Comparison of ENCODE assay signal across 16 cellular contexts in genomic region chr1:17688217-17688810, GRCh38.
"Had no signal": no experiment of that assay in that cellular context is flagged by ENCODE, and none has a peak within 500 bp of the region (broad histone marks: within the 10 kb centered on the region; RNA-seq: fewer than 3 reads in every experiment).

No MANE protein-coding gene starts in this region.

- H3K4me3 ChIP-seq: body of pancreas, lung, sigmoid colon, spleen, upper lobe of right lung had no signal

- H3K9me3 ChIP-seq: body of pancreas, sigmoid colon, spleen, upper lobe of right lung had no signal

- ATAC-seq: body of pancreas; effector memory CD8-positive, alpha-beta T cell; upper lobe of right lung had no signal

- H3K4me3 Mint-ChIP-seq: activated CD4-positive, alpha-beta T cell treated with anti-CD3 and anti-CD28 coated beads, Interleukin-2, amount 10 ng/mL, durations not matched to agents 7 days and 5 days; activated naive CD8-positive, alpha-beta T cell; effector memory CD8-positive, alpha-beta T cell; mesothelial cell of epicardium; stimulated activated naive CD8-positive, alpha-beta T cell treated with anti-CD3 and anti-CD28 coated beads, Interleukin-15, Interleukin-2, amounts not matched to agents 100 ng/mL and 50 ng/mL, for 24 hours; T-helper 2 cell treated with Interferon-gamma antibody and Interleukin-4, amounts not matched to agents 5 μg/mL and 100 μg/mL, for 36 hours had no signal

- H3K4me1 Mint-ChIP-seq: activated CD4-positive, alpha-beta T cell treated with anti-CD3 and anti-CD28 coated beads, Interleukin-2, amount 10 ng/mL, durations not matched to agents 7 days and 5 days had no signal

- H3K27me3 Mint-ChIP-seq: activated CD4-positive, alpha-beta T cell treated with anti-CD3 and anti-CD28 coated beads, Interleukin-2, amount 10 ng/mL, durations not matched to agents 7 days and 5 days had no signal

- H3K27me3 ChIP-seq: body of pancreas, sigmoid colon, spleen, upper lobe of right lung had no signal

- H3K9me3 Mint-ChIP-seq: effector memory CD8-positive, alpha-beta T cell; mesothelial cell of epicardium; T-helper 2 cell treated with Interferon-gamma antibody and Interleukin-4, amounts not matched to agents 5 μg/mL and 100 μg/mL, for 36 hours had no signal

- H3K36me3 Mint-ChIP-seq: activated naive CD8-positive, alpha-beta T cell had no signal

- H3K27ac ChIP-seq: body of pancreas, epithelial cell of prostate, sigmoid colon, spleen, upper lobe of right lung had no signal

- H3K27ac Mint-ChIP-seq: activated CD4-positive, alpha-beta T cell treated with anti-CD3 and anti-CD28 coated beads, Interleukin-2, amount 10 ng/mL, durations not matched to agents 7 days and 5 days; activated naive CD8-positive, alpha-beta T cell; effector memory CD8-positive, alpha-beta T cell; mesothelial cell of epicardium; stimulated activated naive CD8-positive, alpha-beta T cell treated with anti-CD3 and anti-CD28 coated beads, Interleukin-15, Interleukin-2, amounts not matched to agents 100 ng/mL and 50 ng/mL, for 24 hours; T-helper 2 cell treated with Interferon-gamma antibody and Interleukin-4, amounts not matched to agents 5 μg/mL and 100 μg/mL, for 36 hours had no signal

- DNase-seq: activated CD4-positive, alpha-beta T cell treated with anti-CD3 and anti-CD28 coated beads, Interleukin-2, amount 10 ng/mL, durations not matched to agents 7 days and 5 days; activated gamma-delta T cell treated with Interleukin-2 at 50 U/mL for 16 hours; body of pancreas; central memory CD4-positive, alpha-beta T cell; dermis blood vessel endothelial cell; effector memory CD8-positive, alpha-beta T cell; foreskin melanocyte; sigmoid colon; spleen; upper lobe of right lung had no signal

- H3K4me1 ChIP-seq: upper lobe of right lung had no signal
